In the genomic region with DNA sequence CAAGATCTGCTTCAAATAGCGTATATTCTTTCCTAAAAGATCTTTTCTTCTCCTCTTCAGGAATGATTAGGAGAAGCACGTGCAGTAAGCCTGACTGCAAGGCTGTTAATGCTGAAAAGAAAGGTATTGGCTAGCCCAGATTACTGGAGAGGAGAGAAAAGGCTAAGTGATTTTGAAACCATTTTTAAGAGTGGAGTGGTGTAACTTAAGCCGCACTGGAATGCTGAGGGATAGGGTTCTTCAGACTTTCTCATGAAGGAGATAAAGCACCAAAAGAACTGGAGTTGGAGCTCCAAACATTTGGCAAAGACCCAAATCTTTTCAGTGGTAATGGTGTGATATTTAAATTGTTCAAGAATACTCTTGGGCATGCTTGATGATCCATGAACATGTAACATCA, we compare ENCODE assay signal across 25 cellular contexts.
"Had no signal": no experiment of that assay in that cellular context is flagged by ENCODE, and none has a peak within 500 bp of the region (broad histone marks: within the 10 kb centered on the region; RNA-seq: fewer than 3 reads in every experiment).

No MANE protein-coding gene starts in this region.

- H3K4me1 Mint-ChIP-seq: activated CD8-positive, alpha-beta memory T cell treated with anti-CD3 and anti-CD28 coated beads, Interleukin-2, amount 10 ng/mL, durations not matched to agents 7 days and 5 days; activated naive CD4-positive, alpha-beta T cell treated with anti-CD3 and anti-CD28 coated beads, Interleukin-2, amount 50 U/mL, for 24 hours; brain; central memory CD8-positive, alpha-beta T cell had no signal

- H3K4me3 ChIP-seq: MG63 had no signal

- ATAC-seq: activated CD4-positive, CD25-positive, alpha-beta regulatory T cell treated with anti-CD3 and anti-CD28 coated beads, Interleukin-2, amount 50 U/mL, for 24 hours; activated CD8-positive, alpha-beta memory T cell treated with anti-CD3 and anti-CD28 coated beads, Interleukin-2, amount 10 ng/mL, durations not matched to agents 7 days and 5 days had no signal

- DNase-seq: activated CD4-positive, alpha-beta T cell treated with anti-CD3 and anti-CD28 coated beads for 48 hours; activated CD4-positive, alpha-beta T cell treated with anti-CD3 and anti-CD28 coated beads, Interleukin-2, amount 50 U/mL, for 48 hours; activated CD8-positive, alpha-beta memory T cell treated with anti-CD3 and anti-CD28 coated beads, Interleukin-2, amount 10 ng/mL, durations not matched to agents 7 days and 5 days; activated effector memory CD4-positive, alpha-beta T cell treated with Interleukin-2 at 50 U/mL for 16 hours; activated naive CD4-positive, alpha-beta T cell; activated T-cell treated with anti-CD3 and anti-CD28 coated beads, Interleukin-2, amount 50 U/mL, for 24 hours; amniotic stem cell; MG63; MV-4-11; NCI-H1092 treated with DMSO at 0.1 percent for 48 hours; NCI-H1436; NCI-H1694 treated with DMSO at 0.1 percent for 48 hours; NCI-H2029 treated with DMSO at 0.1 percent for 48 hours; NCI-H2171 treated with DMSO at 0.1 percent for 48 hours; NCI-H226; NCI-H526; NCI-H774; NK-92 treated with Interleukin-12 subunit alpha and Interleukin-12 subunit beta, amount 100 ng/mL, for 24 hours; SHP77 had no signal

- H3K27ac Mint-ChIP-seq: activated CD8-positive, alpha-beta memory T cell treated with anti-CD3 and anti-CD28 coated beads, Interleukin-2, amount 10 ng/mL, durations not matched to agents 7 days and 5 days; activated naive CD4-positive, alpha-beta T cell treated with anti-CD3 and anti-CD28 coated beads, Interleukin-2, amount 50 U/mL, for 24 hours; activated T-cell treated with anti-CD3 and anti-CD28 coated beads, Interleukin-2, amount 50 U/mL, for 24 hours; activated T-helper 1 cell treated with anti-CD3 and anti-CD28 coated beads, Interleukin-12 subunit alpha, Interleukin-12 subunit beta, Interleukin-2, Interleukin-4 antibody, amounts not matched to agents 30 ng/mL and 10 ng/mL and 1 ng/mL, durations not matched to agents 14 hours and 24 hours and 36 hours; brain; T-helper 1 cell treated with Interleukin-12 subunit alpha and Interleukin-12 subunit beta and Interleukin-4 antibody, amounts not matched to agents 30 μg/mL and 1 μg/mL, for 36 hours had no signal

- H3K36me3 Mint-ChIP-seq: activated naive CD4-positive, alpha-beta T cell treated with anti-CD3 and anti-CD28 coated beads, Interleukin-2, amount 50 U/mL, for 24 hours; brain had no signal

- H3K4me3 Mint-ChIP-seq: activated CD8-positive, alpha-beta memory T cell treated with anti-CD3 and anti-CD28 coated beads, Interleukin-2, amount 10 ng/mL, durations not matched to agents 7 days and 5 days; activated naive CD4-positive, alpha-beta T cell treated with anti-CD3 and anti-CD28 coated beads, Interleukin-2, amount 50 U/mL, for 24 hours; activated T-cell treated with anti-CD3 and anti-CD28 coated beads, Interleukin-2, amount 50 U/mL, for 24 hours; activated T-helper 1 cell treated with anti-CD3 and anti-CD28 coated beads, Interleukin-12 subunit alpha, Interleukin-12 subunit beta, Interleukin-2, Interleukin-4 antibody, amounts not matched to agents 30 ng/mL and 10 ng/mL and 1 ng/mL, durations not matched to agents 14 hours and 24 hours and 36 hours; brain; central memory CD8-positive, alpha-beta T cell; T-helper 1 cell treated with Interleukin-12 subunit alpha and Interleukin-12 subunit beta and Interleukin-4 antibody, amounts not matched to agents 30 μg/mL and 1 μg/mL, for 36 hours had no signal

- H3K9me3 Mint-ChIP-seq: activated T-helper 1 cell treated with anti-CD3 and anti-CD28 coated beads, Interleukin-12 subunit alpha, Interleukin-12 subunit beta, Interleukin-2, Interleukin-4 antibody, amounts not matched to agents 30 ng/mL and 10 ng/mL and 1 ng/mL, durations not matched to agents 14 hours and 24 hours and 36 hours; central memory CD8-positive, alpha-beta T cell had no signal

- H3K27me3 Mint-ChIP-seq: activated naive CD4-positive, alpha-beta T cell treated with anti-CD3 and anti-CD28 coated beads, Interleukin-2, amount 50 U/mL, for 24 hours had no signal
